ENCODE assay signal across 8 cellular contexts in the genomic region with DNA sequence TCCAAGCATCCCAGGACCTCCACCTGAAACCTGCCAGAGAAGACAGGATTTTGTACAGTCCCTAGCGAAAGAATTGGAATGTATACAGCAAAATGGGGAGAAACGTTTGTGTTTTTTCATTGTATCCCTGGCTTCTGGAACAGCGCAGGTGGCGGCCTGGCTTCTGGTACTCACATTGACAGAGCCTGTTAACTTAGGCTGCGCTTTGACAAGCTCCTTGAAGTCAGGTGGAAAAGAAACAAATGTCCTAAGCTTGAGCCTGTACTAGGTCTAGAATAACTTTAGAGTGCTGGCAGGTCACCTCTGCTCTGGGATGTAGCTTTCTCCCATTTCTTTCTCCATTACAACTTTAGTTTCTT.
DNase-seq lines count a peak whose midpoint lies in the region; ATAC-seq and TF ChIP-seq lines count a peak whose summit lies in the region.

No MANE protein-coding gene starts in this region.

- TF ChIP-seq CTCF in thoracic aorta (IDR thresholded peaks at IDR 0.05): no peak

- peaks cover 50% of the 10 kb centered on the region for H3K4me1 Mint-ChIP-seq in activated CD4-positive, alpha-beta T cell treated with anti-CD3 and anti-CD28 coated beads for 36 hours
- peaks cover 29% of the 10 kb centered on the region for H3K4me1 Mint-ChIP-seq in activated CD4-positive, alpha-beta T cell treated with anti-CD3 and anti-CD28 coated beads, Interleukin-2, amount 10 ng/mL, durations not matched to agents 24 days and 14 days
- peaks cover 33% of the 10 kb centered on the region for H3K4me1 Mint-ChIP-seq in activated naive CD8-positive, alpha-beta T cell treated with anti-CD3 and anti-CD28 coated beads, Interleukin-2, amount 50 U/mL, for 24 hours

- intact Hi-C loops in activated CD4-positive, alpha-beta T cell treated with anti-CD3 and anti-CD28 coated beads for 36 hours (cut with DNase I, micrococcal nuclease): loop anchor here in 1 of 2 experiments (1.0 kb wide), 1 partner anchor 411 kb away; no protein-coding TSS in a partner anchor
- intact Hi-C loops in activated CD4-positive, alpha-beta T cell treated with anti-CD3 and anti-CD28 coated beads, Interleukin-2, amount 10 ng/mL, durations not matched to agents 24 days and 14 days (cut with micrococcal nuclease): loop anchor here (1.0 to 2.0 kb wide), 3 partner anchors 141 to 410 kb away; no protein-coding TSS in a partner anchor

- peak overlapping the region; percentile 68 for H3K4me3 Mint-ChIP-seq in activated CD4-positive, alpha-beta T cell treated with anti-CD3 and anti-CD28 coated beads for 36 hours
- H3K4me3 Mint-ChIP-seq in activated CD4-positive, alpha-beta T cell treated with anti-CD3 and anti-CD28 coated beads, Interleukin-2, amount 10 ng/mL, durations not matched to agents 24 days and 14 days: no peak overlapping the region
- no peak overlapping the region for H3K4me3 Mint-ChIP-seq in activated naive CD8-positive, alpha-beta T cell treated with anti-CD3 and anti-CD28 coated beads, Interleukin-2, amount 50 U/mL, for 24 hours

- H3K27ac ChIP-seq in muscle layer of duodenum (ENCODE audit: low read length) (peak overlapping the region; percentile 99), thoracic aorta (peak overlapping the region; percentile 72 to 84)

- H3K27me3 ChIP-seq in muscle layer of duodenum (ENCODE audit: low read depth, low read length) (no peaks in the 10 kb centered on the region), thoracic aorta (replicated peaks; ENCODE audit: insufficient read depth) (no peaks in the 10 kb centered on the region)

- no peak for ATAC-seq in activated CD4-positive, alpha-beta T cell treated with anti-CD3 and anti-CD28 coated beads for 36 hours
- ATAC-seq in activated naive CD8-positive, alpha-beta T cell treated with anti-CD3 and anti-CD28 coated beads, Interleukin-2, amount 50 U/mL, for 24 hours: no peak
- no peak for ATAC-seq in thoracic aorta (ENCODE audit: insufficient number of reproducible peaks, low FRiP score, low read depth)

- no peaks in the 10 kb centered on the region for H3K36me3 Mint-ChIP-seq in activated CD4-positive, alpha-beta T cell treated with anti-CD3 and anti-CD28 coated beads for 36 hours (ENCODE audit: low read depth)
- peaks cover 5% of the 10 kb centered on the region for H3K36me3 Mint-ChIP-seq in activated CD4-positive, alpha-beta T cell treated with anti-CD3 and anti-CD28 coated beads, Interleukin-2, amount 10 ng/mL, durations not matched to agents 24 days and 14 days (ENCODE audit: low read depth)
- H3K36me3 Mint-ChIP-seq in activated naive CD8-positive, alpha-beta T cell treated with anti-CD3 and anti-CD28 coated beads, Interleukin-2, amount 50 U/mL, for 24 hours (ENCODE audit: low read depth): no peaks in the 10 kb centered on the region

- DNase-seq in activated CD4-positive, alpha-beta T cell treated with anti-CD3 and anti-CD28 coated beads for 36 hours: no peak
- DNase-seq in activated CD4-positive, alpha-beta T cell treated with anti-CD3 and anti-CD28 coated beads, Interleukin-2, amount 10 ng/mL, durations not matched to agents 24 days and 14 days: no peak
- DNase-seq in activated naive CD8-positive, alpha-beta T cell treated with anti-CD3 and anti-CD28 coated beads, Interleukin-2, amount 50 U/mL, for 24 hours: no peak
- DNase-seq in thoracic aorta (ENCODE audit: low spot score): no peak
- no peak for DNase-seq in central memory CD4-positive, alpha-beta T cell
- no peak for DNase-seq in midbrain (lab: John Stamatoyannopoulos, UW)
- no peak for DNase-seq in stimulated activated CD4-positive, alpha-beta T cell treated with anti-CD3 and anti-CD28 coated beads, Interleukin-15, amount 100 ng/mL, for 24 hours

- H3K9me3 Mint-ChIP-seq in activated CD4-positive, alpha-beta T cell treated with anti-CD3 and anti-CD28 coated beads for 36 hours (ENCODE audit: low read depth): peaks cover 4% of the 10 kb centered on the region
- H3K9me3 Mint-ChIP-seq in activated CD4-positive, alpha-beta T cell treated with anti-CD3 and anti-CD28 coated beads, Interleukin-2, amount 10 ng/mL, durations not matched to agents 24 days and 14 days: no peaks in the 10 kb centered on the region
- no peaks in the 10 kb centered on the region for H3K9me3 Mint-ChIP-seq in activated naive CD8-positive, alpha-beta T cell treated with anti-CD3 and anti-CD28 coated beads, Interleukin-2, amount 50 U/mL, for 24 hours

- CTCF ChIA-PET in activated CD4-positive, alpha-beta T cell treated with anti-CD3 and anti-CD28 coated beads for 36 hours (lab: Charles Lee): interaction anchor here (0.6 to 7.3 kb wide), 23 partner anchors 9 to 1934 kb away, joined by 3 to 79 read pairs (median 4); partner anchors contain the start of gene TLR10

- H3K4me1 ChIP-seq in muscle layer of duodenum (ENCODE audit: control insufficient read depth in 1 of 2, insufficient read depth in 2 of 2, low read length in 2 of 2) (peaks cover 11 to 21% of the 10 kb centered on the region in 2 donors), thoracic aorta (ENCODE audit: control insufficient read depth in 1 of 2, low read depth in 2 of 2) (peaks cover 9 to 23% of the 10 kb centered on the region in 2 donors)

- peak overlapping the region; percentile 51 for H3K27ac Mint-ChIP-seq in activated CD4-positive, alpha-beta T cell treated with anti-CD3 and anti-CD28 coated beads for 36 hours
- H3K27ac Mint-ChIP-seq in activated CD4-positive, alpha-beta T cell treated with anti-CD3 and anti-CD28 coated beads, Interleukin-2, amount 10 ng/mL, durations not matched to agents 24 days and 14 days: no peak overlapping the region
- H3K27ac Mint-ChIP-seq in activated naive CD8-positive, alpha-beta T cell treated with anti-CD3 and anti-CD28 coated beads, Interleukin-2, amount 50 U/mL, for 24 hours: peak overlapping the region; percentile 51

- no peak overlapping the region for H3K4me3 ChIP-seq in muscle layer of duodenum (ENCODE audit: low read depth in 1 of 2, low read length in 2 of 2)
- H3K4me3 ChIP-seq in thoracic aorta: no peak overlapping the region

- no peaks in the 10 kb centered on the region for H3K9me3 ChIP-seq in muscle layer of duodenum (ENCODE audit: control insufficient read depth in 1 of 2, low read length in 2 of 2)
- no peaks in the 10 kb centered on the region for H3K9me3 ChIP-seq in thoracic aorta

- H3K36me3 ChIP-seq in muscle layer of duodenum (ENCODE audit: control insufficient read depth in 1 of 2, insufficient read depth in 2 of 2, low read length in 2 of 2) (no peaks in the 10 kb centered on the region), thoracic aorta (no peaks in the 10 kb centered on the region)

- H3K27me3 Mint-ChIP-seq in activated CD4-positive, alpha-beta T cell treated with anti-CD3 and anti-CD28 coated beads for 36 hours: peaks cover 7% of the 10 kb centered on the region
- peaks cover 15% of the 10 kb centered on the region for H3K27me3 Mint-ChIP-seq in activated CD4-positive, alpha-beta T cell treated with anti-CD3 and anti-CD28 coated beads, Interleukin-2, amount 10 ng/mL, durations not matched to agents 24 days and 14 days
- H3K27me3 Mint-ChIP-seq in activated naive CD8-positive, alpha-beta T cell treated with anti-CD3 and anti-CD28 coated beads, Interleukin-2, amount 50 U/mL, for 24 hours: peaks cover 2% of the 10 kb centered on the region

- POLR2A ChIA-PET in activated CD4-positive, alpha-beta T cell treated with anti-CD3 and anti-CD28 coated beads for 36 hours (lab: Charles Lee): interaction anchor here (2.4 kb wide), 1 partner anchor 10 kb away, joined by 6 read pairs; no protein-coding TSS in a partner anchor
